Comparison of ENCODE assay signal across 1 cellular context in the genomic region with DNA sequence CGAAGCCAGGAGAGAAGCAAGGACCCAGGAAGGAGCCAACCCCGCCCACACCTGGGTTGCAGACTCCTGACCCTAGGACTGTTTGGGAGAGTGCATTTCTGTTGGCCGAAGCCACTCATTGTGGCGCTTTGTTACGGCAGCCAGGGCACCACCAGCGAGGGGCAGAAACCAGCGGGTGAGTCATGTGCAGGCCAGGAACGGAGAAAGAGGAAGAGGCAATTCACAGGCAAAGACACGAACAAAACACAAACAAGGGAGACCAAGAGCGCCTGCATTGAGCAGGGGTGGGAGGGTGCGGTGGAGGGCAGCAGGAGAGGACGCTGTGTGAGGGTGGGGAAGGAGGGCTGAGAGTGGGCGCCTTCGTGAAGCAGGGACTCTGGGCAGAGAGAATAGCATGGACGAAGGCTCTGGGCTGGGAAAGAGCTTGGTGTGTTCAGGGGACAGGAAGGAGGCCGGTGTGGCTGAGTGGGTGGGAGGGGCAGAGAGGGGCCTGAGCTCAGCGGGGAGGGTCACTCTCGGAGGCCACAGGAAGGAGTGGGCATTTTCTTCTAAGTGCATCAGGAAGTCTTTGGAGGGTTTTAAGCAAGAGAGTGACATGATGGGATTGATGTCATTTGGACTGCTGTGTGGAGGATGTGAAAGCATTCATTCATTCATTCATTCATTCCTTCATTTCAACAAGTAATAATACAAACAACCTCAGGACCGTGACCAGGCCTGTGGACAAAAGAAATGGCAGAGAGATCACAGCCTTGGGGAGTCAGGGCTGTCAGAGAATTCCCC.
TF ChIP-seq lines count a peak whose summit lies in the region.

No MANE protein-coding gene starts in this region.

TF ChIP-seq in GM23338, 12 proteins besides CTCF, POLR2A, EP300 and RAD21 (continued from another document):
- TF ChIP-seq, protein P1, sequence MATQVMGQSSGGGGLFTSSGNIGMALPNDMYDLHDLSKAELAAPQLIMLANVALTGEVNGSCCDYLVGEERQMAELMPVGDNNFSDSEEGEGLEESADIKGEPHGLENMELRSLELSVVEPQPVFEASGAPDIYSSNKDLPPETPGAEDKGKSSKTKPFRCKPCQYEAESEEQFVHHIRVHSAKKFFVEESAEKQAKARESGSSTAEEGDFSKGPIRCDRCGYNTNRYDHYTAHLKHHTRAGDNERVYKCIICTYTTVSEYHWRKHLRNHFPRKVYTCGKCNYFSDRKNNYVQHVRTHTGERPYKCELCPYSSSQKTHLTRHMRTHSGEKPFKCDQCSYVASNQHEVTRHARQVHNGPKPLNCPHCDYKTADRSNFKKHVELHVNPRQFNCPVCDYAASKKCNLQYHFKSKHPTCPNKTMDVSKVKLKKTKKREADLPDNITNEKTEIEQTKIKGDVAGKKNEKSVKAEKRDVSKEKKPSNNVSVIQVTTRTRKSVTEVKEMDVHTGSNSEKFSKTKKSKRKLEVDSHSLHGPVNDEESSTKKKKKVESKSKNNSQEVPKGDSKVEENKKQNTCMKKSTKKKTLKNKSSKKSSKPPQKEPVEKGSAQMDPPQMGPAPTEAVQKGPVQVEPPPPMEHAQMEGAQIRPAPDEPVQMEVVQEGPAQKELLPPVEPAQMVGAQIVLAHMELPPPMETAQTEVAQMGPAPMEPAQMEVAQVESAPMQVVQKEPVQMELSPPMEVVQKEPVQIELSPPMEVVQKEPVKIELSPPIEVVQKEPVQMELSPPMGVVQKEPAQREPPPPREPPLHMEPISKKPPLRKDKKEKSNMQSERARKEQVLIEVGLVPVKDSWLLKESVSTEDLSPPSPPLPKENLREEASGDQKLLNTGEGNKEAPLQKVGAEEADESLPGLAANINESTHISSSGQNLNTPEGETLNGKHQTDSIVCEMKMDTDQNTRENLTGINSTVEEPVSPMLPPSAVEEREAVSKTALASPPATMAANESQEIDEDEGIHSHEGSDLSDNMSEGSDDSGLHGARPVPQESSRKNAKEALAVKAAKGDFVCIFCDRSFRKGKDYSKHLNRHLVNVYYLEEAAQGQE (IDR thresholded peaks at IDR 0.05; ENCODE audit: unreplicated experiment) = no peak
- TF ChIP-seq, protein P2, sequence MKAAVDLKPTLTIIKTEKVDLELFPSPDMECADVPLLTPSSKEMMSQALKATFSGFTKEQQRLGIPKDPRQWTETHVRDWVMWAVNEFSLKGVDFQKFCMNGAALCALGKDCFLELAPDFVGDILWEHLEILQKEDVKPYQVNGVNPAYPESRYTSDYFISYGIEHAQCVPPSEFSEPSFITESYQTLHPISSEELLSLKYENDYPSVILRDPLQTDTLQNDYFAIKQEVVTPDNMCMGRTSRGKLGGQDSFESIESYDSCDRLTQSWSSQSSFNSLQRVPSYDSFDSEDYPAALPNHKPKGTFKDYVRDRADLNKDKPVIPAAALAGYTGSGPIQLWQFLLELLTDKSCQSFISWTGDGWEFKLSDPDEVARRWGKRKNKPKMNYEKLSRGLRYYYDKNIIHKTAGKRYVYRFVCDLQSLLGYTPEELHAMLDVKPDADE (IDR thresholded peaks at IDR 0.05) = no peak
- TF ChIP-seq EZH2 (IDR thresholded peaks at IDR 0.05; ENCODE audit: low read depth, unreplicated experiment) (no peak), NANOG (IDR thresholded peaks at IDR 0.05; ENCODE audit: borderline replicate concordance) (no peak), JUNB (IDR thresholded peaks at IDR 0.05; ENCODE audit: unreplicated experiment) (no peak), ZNF331 (CRISPR knock-in tag; IDR thresholded peaks at IDR 0.05; ENCODE audit: low read depth) (no peak), STAT1 (IDR thresholded peaks at IDR 0.05; ENCODE audit: unreplicated experiment) (no peak)
- TF ChIP-seq, protein P3, sequence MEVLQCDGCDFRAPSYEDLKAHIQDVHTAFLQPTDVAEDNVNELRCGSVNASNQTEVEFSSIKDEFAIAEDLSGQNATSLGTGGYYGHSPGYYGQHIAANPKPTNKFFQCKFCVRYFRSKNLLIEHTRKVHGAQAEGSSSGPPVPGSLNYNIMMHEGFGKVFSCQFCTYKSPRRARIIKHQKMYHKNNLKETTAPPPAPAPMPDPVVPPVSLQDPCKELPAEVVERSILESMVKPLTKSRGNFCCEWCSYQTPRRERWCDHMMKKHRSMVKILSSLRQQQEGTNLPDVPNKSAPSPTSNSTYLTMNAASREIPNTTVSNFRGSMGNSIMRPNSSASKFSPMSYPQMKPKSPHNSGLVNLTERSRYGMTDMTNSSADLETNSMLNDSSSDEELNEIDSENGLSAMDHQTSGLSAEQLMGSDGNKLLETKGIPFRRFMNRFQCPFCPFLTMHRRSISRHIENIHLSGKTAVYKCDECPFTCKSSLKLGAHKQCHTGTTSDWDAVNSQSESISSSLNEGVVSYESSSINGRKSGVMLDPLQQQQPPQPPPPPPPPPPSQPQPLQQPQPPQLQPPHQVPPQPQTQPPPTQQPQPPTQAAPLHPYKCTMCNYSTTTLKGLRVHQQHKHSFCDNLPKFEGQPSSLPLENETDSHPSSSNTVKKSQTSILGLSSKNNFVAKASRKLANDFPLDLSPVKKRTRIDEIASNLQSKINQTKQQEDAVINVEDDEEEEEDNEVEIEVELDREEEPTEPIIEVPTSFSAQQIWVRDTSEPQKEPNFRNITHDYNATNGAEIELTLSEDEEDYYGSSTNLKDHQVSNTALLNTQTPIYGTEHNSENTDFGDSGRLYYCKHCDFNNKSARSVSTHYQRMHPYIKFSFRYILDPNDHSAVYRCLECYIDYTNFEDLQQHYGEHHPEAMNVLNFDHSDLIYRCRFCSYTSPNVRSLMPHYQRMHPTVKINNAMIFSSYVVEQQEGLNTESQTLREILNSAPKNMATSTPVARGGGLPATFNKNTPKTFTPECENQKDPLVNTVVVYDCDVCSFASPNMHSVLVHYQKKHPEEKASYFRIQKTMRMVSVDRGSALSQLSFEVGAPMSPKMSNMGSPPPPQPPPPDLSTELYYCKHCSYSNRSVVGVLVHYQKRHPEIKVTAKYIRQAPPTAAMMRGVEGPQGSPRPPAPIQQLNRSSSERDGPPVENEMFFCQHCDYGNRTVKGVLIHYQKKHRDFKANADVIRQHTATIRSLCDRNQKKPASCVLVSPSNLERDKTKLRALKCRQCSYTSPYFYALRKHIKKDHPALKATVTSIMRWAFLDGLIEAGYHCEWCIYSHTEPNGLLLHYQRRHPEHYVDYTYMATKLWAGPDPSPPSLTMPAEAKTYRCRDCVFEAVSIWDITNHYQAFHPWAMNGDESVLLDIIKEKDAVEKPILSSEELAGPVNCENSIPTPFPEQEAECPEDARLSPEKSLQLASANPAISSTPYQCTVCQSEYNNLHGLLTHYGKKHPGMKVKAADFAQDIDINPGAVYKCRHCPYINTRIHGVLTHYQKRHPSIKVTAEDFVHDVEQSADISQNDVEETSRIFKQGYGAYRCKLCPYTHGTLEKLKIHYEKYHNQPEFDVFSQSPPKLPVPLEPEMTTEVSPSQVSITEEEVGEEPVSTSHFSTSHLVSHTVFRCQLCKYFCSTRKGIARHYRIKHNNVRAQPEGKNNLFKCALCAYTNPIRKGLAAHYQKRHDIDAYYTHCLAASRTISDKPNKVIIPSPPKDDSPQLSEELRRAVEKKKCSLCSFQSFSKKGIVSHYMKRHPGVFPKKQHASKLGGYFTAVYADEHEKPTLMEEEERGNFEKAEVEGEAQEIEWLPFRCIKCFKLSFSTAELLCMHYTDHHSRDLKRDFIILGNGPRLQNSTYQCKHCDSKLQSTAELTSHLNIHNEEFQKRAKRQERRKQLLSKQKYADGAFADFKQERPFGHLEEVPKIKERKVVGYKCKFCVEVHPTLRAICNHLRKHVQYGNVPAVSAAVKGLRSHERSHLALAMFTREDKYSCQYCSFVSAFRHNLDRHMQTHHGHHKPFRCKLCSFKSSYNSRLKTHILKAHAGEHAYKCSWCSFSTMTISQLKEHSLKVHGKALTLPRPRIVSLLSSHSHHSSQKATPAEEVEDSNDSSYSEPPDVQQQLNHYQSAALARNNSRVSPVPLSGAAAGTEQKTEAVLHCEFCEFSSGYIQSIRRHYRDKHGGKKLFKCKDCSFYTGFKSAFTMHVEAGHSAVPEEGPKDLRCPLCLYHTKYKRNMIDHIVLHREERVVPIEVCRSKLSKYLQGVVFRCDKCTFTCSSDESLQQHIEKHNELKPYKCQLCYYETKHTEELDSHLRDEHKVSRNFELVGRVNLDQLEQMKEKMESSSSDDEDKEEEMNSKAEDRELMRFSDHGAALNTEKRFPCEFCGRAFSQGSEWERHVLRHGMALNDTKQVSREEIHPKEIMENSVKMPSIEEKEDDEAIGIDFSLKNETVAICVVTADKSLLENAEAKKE (CRISPR knock-in tag; IDR thresholded peaks at IDR 0.05) = no peak
